In genomic region chr3:194070634-194071409, GRCh38 we compare ENCODE assay signal across 8 cellular contexts.
DNase-seq lines count a peak whose midpoint lies in the region; FAIRE-seq and TF ChIP-seq lines count a peak whose summit lies in the region.

No MANE protein-coding gene starts in this region.

- peak overlapping the region; percentile 53 for H3K4me3 ChIP-seq in LNCaP clone FGC (ENCODE audit: low read depth, low read length)
- peak overlapping the region; percentile 53 to 76 for H3K4me3 ChIP-seq in ascending aorta
- H3K4me3 ChIP-seq in hepatocyte: peak overlapping the region; percentile 48

- no peaks in the 10 kb centered on the region for H3K9me2 ChIP-seq in hepatocyte (replicated peaks; ENCODE audit: insufficient read depth)

- H3K36me3 ChIP-seq in ascending aorta (no peaks in the 10 kb centered on the region), hepatocyte (replicated peaks; ENCODE audit: insufficient read depth, low read depth) (no peaks in the 10 kb centered on the region)

- FAIRE-seq in H54 (lab: Jason Lieb, UNC): no peak

- H3K27ac ChIP-seq in ascending aorta (peak overlapping the region; percentile 74 to 86), hepatocyte (peak overlapping the region; percentile 77)

- peaks cover 6 to 10% of the 10 kb centered on the region in 2 donors for H3K4me1 ChIP-seq in ascending aorta
- peaks cover 36% of the 10 kb centered on the region for H3K4me1 ChIP-seq in hepatocyte (ENCODE audit: insufficient read depth)

- peak; percentile 81 for DNase-seq in GM04504 (ENCODE audit: low read depth)
- peak; percentile 95 for DNase-seq in H54 (ENCODE audit: insufficient read length, low spot score)
- DNase-seq in LNCaP clone FGC (ENCODE audit: low read depth): peak; percentile 67
- DNase-seq in SW 1271 (lab: John Stamatoyannopoulos, UW): peak; percentile 14 to 68
- peak; percentile 37 to 95 for DNase-seq in ascending aorta (ENCODE audit: low spot score in 2 of 2)
- DNase-seq in hepatocyte (ENCODE audit: low spot score): peak; percentile 91
- peak; percentile 88 for DNase-seq in renal cortical epithelial cell (ENCODE audit: low read depth)
- DNase-seq in OCI-M2 (lab: John Stamatoyannopoulos, UW; ENCODE audit: unreplicated experiment): no peak

- intact Hi-C loops in ascending aorta (cut with DNase I): loop anchor here (1.0 to 10.0 kb wide), 4 partner anchors 66 to 1474 kb away; partner anchors contain the start of gene PPP1R2

- peak overlapping the region; percentile 95 for H3K4me2 ChIP-seq in hepatocyte

- H3K9me3 ChIP-seq in ascending aorta: peaks cover 0 to 18% of the 10 kb centered on the region in 2 donors
- no peaks in the 10 kb centered on the region for H3K9me3 ChIP-seq in hepatocyte (ENCODE audit: low read depth)

- WGBS in hepatocyte (ENCODE audit: low lambda C conversion rate, missing lambda C conversion rate): 4% methylated on average over 53 of the region's 84 CpGs

- no peaks in the 10 kb centered on the region for H3K79me2 ChIP-seq in hepatocyte

- TF ChIP-seq CTCF in LNCaP clone FGC (IDR thresholded peaks at IDR 0.05; ENCODE audit: control insufficient read depth, extremely low read depth, insufficient read depth) (no peak), ascending aorta (IDR thresholded peaks at IDR 0.05) (no peak), hepatocyte (IDR thresholded peaks at IDR 0.05; ENCODE audit: poor library complexity) (no peak)

- H2AFZ ChIP-seq in hepatocyte: peak overlapping the region; percentile 47

- H3K27me3 ChIP-seq in ascending aorta: no peaks in the 10 kb centered on the region
- H3K27me3 ChIP-seq in hepatocyte: no peaks in the 10 kb centered on the region

- no peaks in the 10 kb centered on the region for H4K20me1 ChIP-seq in hepatocyte (ENCODE audit: insufficient read depth, poor library complexity, severe bottlenecking)

- TF ChIP-seq POLR2A in H54 (IDR thresholded peaks at IDR 0.05; ENCODE audit: low read depth, low read length): no peak; the same call in 1 of the 2 replicates
